In genomic region chr7:116285252-116285651, GRCh38 we compare ENCODE assay signal across 18 cellular contexts.
DNase-seq lines count a peak whose midpoint lies in the region; ATAC-seq, FAIRE-seq and TF ChIP-seq lines count a peak whose summit lies in the region.
"Had no signal": no experiment of that assay in that cellular context is flagged by ENCODE, and none has a peak within 500 bp of the region (broad histone marks: within the 10 kb centered on the region; RNA-seq: fewer than 3 reads in every experiment).

No MANE protein-coding gene starts in this region.

- H3K4me1 Mint-ChIP-seq in activated CD4-positive, alpha-beta T cell treated with anti-CD3 and anti-CD28 coated beads, Interleukin-2, amount 10 ng/mL, durations not matched to agents 24 days and 14 days, result peaks cover 2% of the 10 kb centered on the region
- H3K4me1 Mint-ChIP-seq: B cell had no signal

- no peak for FAIRE-seq in A549 (lab: Jason Lieb, UNC)
- FAIRE-seq: H1 had no signal

- H3K27me3 Mint-ChIP-seq in activated CD4-positive, alpha-beta T cell treated with anti-CD3 and anti-CD28 coated beads, Interleukin-2, amount 10 ng/mL, durations not matched to agents 24 days and 14 days, result peaks cover 14% of the 10 kb centered on the region

- H3K27me3 ChIP-seq in RWPE2 (ENCODE audit: insufficient read depth, poor library complexity, severe bottlenecking) (no peaks in the 10 kb centered on the region), foreskin keratinocyte (no peaks in the 10 kb centered on the region)
- H3K27me3 ChIP-seq: BLaER1 treated with 17β-estradiol and CSF1 and Interleukin-3, amounts not matched to agents 10 nM and 100 nM had no signal

- no peak for TF ChIP-seq RAD21 in A549 (conservative IDR thresholded peaks at IDR 0.05 in 1 of 2, IDR thresholded peaks at IDR 0.05 in 1 of 2)

- intact Hi-C loops in activated CD4-positive, alpha-beta T cell treated with anti-CD3 and anti-CD28 coated beads, Interleukin-2, amount 10 ng/mL, durations not matched to agents 24 days and 14 days (cut with micrococcal nuclease), result no loop called here

- H3K36me3 Mint-ChIP-seq in activated CD4-positive, alpha-beta T cell treated with anti-CD3 and anti-CD28 coated beads, Interleukin-2, amount 10 ng/mL, durations not matched to agents 24 days and 14 days (ENCODE audit: low read depth), result no peaks in the 10 kb centered on the region
- H3K36me3 Mint-ChIP-seq: CD8-positive, alpha-beta T cell had no signal

- TF ChIP-seq CTCF in A549 (IDR thresholded peaks at IDR 0.05), result no peak
- no peak for TF ChIP-seq CTCF in RWPE2 (IDR thresholded peaks at IDR 0.05; ENCODE audit: poor library complexity, severe bottlenecking)
- no peak for TF ChIP-seq CTCF in foreskin keratinocyte (conservative IDR thresholded peaks at IDR 0.05)

- no peak overlapping the region for H3K4me2 ChIP-seq in A549
- H3K4me2 ChIP-seq: BLaER1 treated with 17β-estradiol and CSF1 and Interleukin-3, amounts not matched to agents 10 nM and 100 nM had no signal

- no peak for TF ChIP-seq EP300 in A549 (IDR thresholded peaks at IDR 0.05)

- DNase-seq in activated CD4-positive, alpha-beta T cell treated with anti-CD3 and anti-CD28 coated beads, Interleukin-2, amount 10 ng/mL, durations not matched to agents 24 days and 14 days, result peak; percentile 18
- no peak for DNase-seq in activated CD4-positive, alpha-beta T cell treated with anti-CD3 and anti-CD28 coated beads, Interleukin-2, amount 50 U/mL, for 1 hour
- no peak for DNase-seq in A549 (ENCODE audit: low read depth in 1 of 2, low spot score in 1 of 2)
- DNase-seq in RWPE2 (ENCODE audit: low spot score), result no peak
- DNase-seq in foreskin keratinocyte, result no peak
- DNase-seq in NCI-H1048 (lab: John Stamatoyannopoulos, UW), result no peak
- DNase-seq: 8988T; Calu3; CD8-positive, alpha-beta T cell; DMS79 treated with DMSO at 0.1 percent for 48 hours; GF-D8 had no signal

- H3K36me3 ChIP-seq in RWPE2 (ENCODE audit: low read depth), result no peaks in the 10 kb centered on the region
- H3K36me3 ChIP-seq: BLaER1 treated with 17β-estradiol and CSF1 and Interleukin-3, amounts not matched to agents 10 nM and 100 nM; HAP-1 had no signal

- no peak for TF ChIP-seq POLR2A in A549 (IDR thresholded peaks at IDR 0.05; ENCODE audit: low read length)

- WGBS in A549 (ENCODE audit: missing lambda C conversion rate), result 95% methylated on average over 1 of the region's 1 CpG

- H3K4me3 ChIP-seq in A549 (no peak overlapping the region), RWPE2 (ENCODE audit: severe bottlenecking) (no peak overlapping the region)
- H3K4me3 ChIP-seq: BLaER1 treated with 17β-estradiol and CSF1 and Interleukin-3, amounts not matched to agents 10 nM and 100 nM; HAP-1 had no signal

- ATAC-seq in A549 (no peak), RWPE2 (ENCODE audit: low read depth) (no peak), foreskin keratinocyte (no peak), GM19023 (IDR thresholded peaks at IDR 0.05; ENCODE audit: unreplicated experiment) (no peak), HG03025 (IDR thresholded peaks at IDR 0.05; ENCODE audit: low FRiP score, unreplicated experiment) (no peak)
- ATAC-seq: CD8-positive, alpha-beta T cell had no signal

- H3K9me3 ChIP-seq in A549 (no peaks in the 10 kb centered on the region), RWPE2 (ENCODE audit: severe bottlenecking) (no peaks in the 10 kb centered on the region)
- H3K9me3 ChIP-seq: BLaER1 treated with 17β-estradiol and CSF1 and Interleukin-3, amounts not matched to agents 10 nM and 100 nM; HAP-1 had no signal

- H3K4me1 ChIP-seq in A549 (peaks cover 14% of the 10 kb centered on the region; the same call in 2 of the 3 replicates), RWPE2 (ENCODE audit: insufficient read depth, poor library complexity, severe bottlenecking) (peaks cover 28% of the 10 kb centered on the region), foreskin keratinocyte (peaks cover 25% of the 10 kb centered on the region)
- H3K4me1 ChIP-seq: HAP-1 had no signal

- CTCF ChIA-PET in A549 (lab: Yijun Ruan, JAX), result interaction anchor here (0.8 to 1.5 kb wide), 2 partner anchors 13 to 26 kb away, joined by 3 read pairs; no protein-coding TSS in a partner anchor

- POLR2A ChIA-PET in A549 (lab: Yijun Ruan, JAX), result no interaction called here

- H3K27ac Mint-ChIP-seq in activated CD4-positive, alpha-beta T cell treated with anti-CD3 and anti-CD28 coated beads, Interleukin-2, amount 10 ng/mL, durations not matched to agents 24 days and 14 days, result no peak overlapping the region
- H3K27ac Mint-ChIP-seq: B cell; CD8-positive, alpha-beta T cell had no signal

- no peaks in the 10 kb centered on the region for H3K9me3 Mint-ChIP-seq in activated CD4-positive, alpha-beta T cell treated with anti-CD3 and anti-CD28 coated beads, Interleukin-2, amount 10 ng/mL, durations not matched to agents 24 days and 14 days
- H3K9me3 Mint-ChIP-seq: CD8-positive, alpha-beta T cell had no signal

- no peak overlapping the region for H3K4me3 Mint-ChIP-seq in activated CD4-positive, alpha-beta T cell treated with anti-CD3 and anti-CD28 coated beads, Interleukin-2, amount 10 ng/mL, durations not matched to agents 24 days and 14 days
- H3K4me3 Mint-ChIP-seq: B cell; CD8-positive, alpha-beta T cell had no signal

- no peak overlapping the region for H3K27ac ChIP-seq in A549
- peak overlapping the region; percentile 66 for H3K27ac ChIP-seq in RWPE2 (ENCODE audit: poor library complexity, severe bottlenecking)
- H3K27ac ChIP-seq in foreskin keratinocyte, result peak overlapping the region; percentile 28
- H3K27ac ChIP-seq: BLaER1 treated with 17β-estradiol and CSF1 and Interleukin-3, amounts not matched to agents 10 nM and 100 nM; HL-60 had no signal

TF ChIP-seq in A549, 52 proteins besides CTCF, POLR2A, EP300 and RAD21:
- TF ChIP-seq FOSL2 (IDR thresholded peaks at IDR 0.05), result no peak
- 0 out of 2 replicates have a peak, but pooled peaks have one; percentile 31 for TF ChIP-seq FOSL2 (CRISPR knock-in tag; IDR thresholded peaks at IDR 0.05)
- TF ChIP-seq SMC3 (IDR thresholded peaks at IDR 0.05), result no peak

Comparison
In these comparisons a context has a peak if more than half of its experiments do, and no peak if none do; other contexts are left out.
1. H3K27ac ChIP-seq: peak in RWPE2 (single experiment) and foreskin keratinocyte (single experiment); none in A549 (0 of 2).